ENCODE assay signal across 8 cellular contexts in the genomic region with DNA sequence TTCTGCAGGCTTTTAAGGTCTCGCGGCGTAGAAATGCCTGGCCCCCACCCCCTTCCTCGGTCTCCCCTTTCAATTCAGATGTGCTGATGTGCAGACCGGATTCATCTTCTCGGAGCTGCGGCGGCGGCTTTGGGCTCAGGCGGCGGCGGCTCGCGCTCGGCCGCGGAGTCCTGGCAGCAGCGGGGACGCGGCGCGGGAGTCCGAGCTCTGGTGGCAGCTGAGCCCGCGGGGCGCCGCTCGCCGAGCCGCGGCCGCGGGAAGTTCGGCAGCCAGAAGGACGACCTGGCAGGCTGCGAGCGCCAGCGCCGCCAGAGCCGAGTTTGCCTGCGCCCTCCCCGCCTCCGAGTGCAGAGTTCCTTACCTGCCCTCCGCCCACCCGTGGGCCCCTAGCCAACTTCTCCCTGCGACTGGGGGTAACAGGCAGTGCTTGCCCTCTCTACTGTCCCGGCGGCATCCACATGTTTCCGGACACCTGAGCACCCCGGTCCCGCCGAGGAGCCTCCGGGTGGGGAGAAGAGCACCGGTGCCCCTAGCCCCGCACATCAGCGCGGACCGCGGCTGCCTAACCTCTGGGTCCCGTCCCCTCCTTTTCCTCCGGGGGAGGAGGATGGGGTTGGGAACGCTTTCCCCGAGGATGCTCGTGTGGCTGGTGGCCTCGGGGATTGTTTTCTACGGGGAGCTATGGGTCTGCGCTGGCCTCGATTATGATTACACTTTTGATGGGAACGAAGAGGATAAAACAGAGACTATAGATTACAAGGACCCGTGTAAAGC. TPM values are rescaled to one million over a fixed set of nuclear protein-coding genes. Genes with fewer than 3 reads are reported as not detected.
DNase-seq lines count a peak whose midpoint lies in the region; ATAC-seq and TF ChIP-seq lines count a peak whose summit lies in the region.

No MANE protein-coding gene starts in this region.

- DNase-seq in Calu3: peak; percentile 23
- DNase-seq in body of pancreas: peak; percentile 37 to 60 (median 42)
- DNase-seq in iPS-NIHi11 (ENCODE audit: low spot score): peak; percentile 71
- no peak for DNase-seq in stimulated activated effector memory CD8-positive, alpha-beta T cell treated with anti-CD3 and anti-CD28 coated beads, Interleukin-12 subunit alpha, Interleukin-12 subunit beta, amount 100 ng/mL, for 72 hours (ENCODE audit: low spot score in 2 of 2)
- DNase-seq in HUDEP-2 (lab: John Stamatoyannopoulos, UW; ENCODE audit: unreplicated experiment in 76 of 76): no peak
- no peak for DNase-seq in mesenteric fat pad (ENCODE audit: low spot score)

- ATAC-seq in body of pancreas: peak; percentile 76
- peak; percentile 53 for ATAC-seq in stimulated activated effector memory CD8-positive, alpha-beta T cell treated with anti-CD3 and anti-CD28 coated beads, Interleukin-12 subunit alpha, Interleukin-12 subunit beta, amount 100 ng/mL, for 72 hours
- ATAC-seq in HG03108 (IDR thresholded peaks at IDR 0.05; ENCODE audit: unreplicated experiment): no peak

- H3K27me3 Mint-ChIP-seq in Calu3 (ENCODE audit: unreplicated experiment): no peaks in the 10 kb centered on the region

- CTCF ChIA-PET in Calu3 (lab: Charles Lee): no interaction called here

- H3K4me3 Mint-ChIP-seq in Calu3 (ENCODE audit: low read depth, unreplicated experiment): peak overlapping the region; percentile 69
- H3K4me3 Mint-ChIP-seq in stimulated activated effector memory CD8-positive, alpha-beta T cell treated with anti-CD3 and anti-CD28 coated beads, Interleukin-12 subunit alpha, Interleukin-12 subunit beta, amount 100 ng/mL, for 72 hours: no peak overlapping the region

- no TSS peak for BruUV-seq in Calu3 (replicated peaks; lab: Mats Ljungman, UMichigan)

- peaks cover 12% of the 10 kb centered on the region for H3K4me1 ChIP-seq in HUES48 (ENCODE audit: control insufficient read depth, insufficient read depth, low read length)
- peaks cover 19% of the 10 kb centered on the region for H3K4me1 ChIP-seq in body of pancreas

- H3K36me3 ChIP-seq in HUES48 (ENCODE audit: control insufficient read depth, insufficient read depth, low read length) (no peaks in the 10 kb centered on the region), body of pancreas (replicated peaks in 1 of 2; ENCODE audit: insufficient read depth in 1 of 2, low read depth in 2 of 2) (no peaks in the 10 kb centered on the region)

- WGBS in body of pancreas, 2 donors: 0% methylated on average over 16 to 54 of the region's 70 CpGs

- H3K4me3 ChIP-seq in HUES48 (ENCODE audit: low read depth, low read length): peak overlapping the region; percentile 75
- H3K4me3 ChIP-seq in body of pancreas: peak overlapping the region; percentile 13 to 45

- peaks cover 12% of the 10 kb centered on the region for H3K36me3 Mint-ChIP-seq in Calu3 (ENCODE audit: insufficient read depth, unreplicated experiment)
- H3K36me3 Mint-ChIP-seq in stimulated activated effector memory CD8-positive, alpha-beta T cell treated with anti-CD3 and anti-CD28 coated beads, Interleukin-12 subunit alpha, Interleukin-12 subunit beta, amount 100 ng/mL, for 72 hours: no peaks in the 10 kb centered on the region

- H3K9me3 Mint-ChIP-seq in Calu3 (ENCODE audit: low read depth, unreplicated experiment): no peaks in the 10 kb centered on the region
- peaks cover 4% of the 10 kb centered on the region for H3K9me3 Mint-ChIP-seq in stimulated activated effector memory CD8-positive, alpha-beta T cell treated with anti-CD3 and anti-CD28 coated beads, Interleukin-12 subunit alpha, Interleukin-12 subunit beta, amount 100 ng/mL, for 72 hours

- H3K27ac ChIP-seq in HUES48 (ENCODE audit: low read depth, low read length) (no peak overlapping the region), body of pancreas (peak overlapping the region in 3 of 4 donors; percentile 45 to 69 (median 55))

- no peak overlapping the region for H3K27ac Mint-ChIP-seq in Calu3 (ENCODE audit: unreplicated experiment)
- no peak overlapping the region for H3K27ac Mint-ChIP-seq in stimulated activated effector memory CD8-positive, alpha-beta T cell treated with anti-CD3 and anti-CD28 coated beads, Interleukin-12 subunit alpha, Interleukin-12 subunit beta, amount 100 ng/mL, for 72 hours

- no peak for TF ChIP-seq POLR2A in body of pancreas (IDR thresholded peaks at IDR 0.05)

- no peaks in the 10 kb centered on the region for H3K9me3 ChIP-seq in HUES48 (ENCODE audit: control insufficient read depth, insufficient read depth, low read length)
- no peaks in the 10 kb centered on the region for H3K9me3 ChIP-seq in body of pancreas

- peaks cover 65% of the 10 kb centered on the region for H3K27me3 ChIP-seq in HUES48 (ENCODE audit: control insufficient read depth, insufficient read depth, low read length)
- no peaks in the 10 kb centered on the region for H3K27me3 ChIP-seq in body of pancreas

- intact Hi-C loops in Calu3 (cut with micrococcal nuclease; ENCODE audit: unreplicated experiment): no loop called here
- intact Hi-C loops in body of pancreas (cut with DNase I): no loop called here

- TF ChIP-seq CTCF in Calu3 (IDR thresholded peaks at IDR 0.05; ENCODE audit: unreplicated experiment) (no peak), body of pancreas (IDR thresholded peaks at IDR 0.05) (peak in 1 of 7 experiments; percentile 13)

- H3K4me1 Mint-ChIP-seq in Calu3 (ENCODE audit: low read depth, unreplicated experiment): no peaks in the 10 kb centered on the region
- H3K4me1 Mint-ChIP-seq in stimulated activated effector memory CD8-positive, alpha-beta T cell treated with anti-CD3 and anti-CD28 coated beads, Interleukin-12 subunit alpha, Interleukin-12 subunit beta, amount 100 ng/mL, for 72 hours: no peaks in the 10 kb centered on the region

- peak overlapping the region; percentile 47; the same call in 1 of the 2 replicates for H3K9ac ChIP-seq in HUES48 (ENCODE audit: low read depth, low read length)

RNA-seq across cellular contexts. Expression of a gene that starts 0.4 kb away (rescaled TPM):
- total RNA-seq in Calu3 (2022) (not detected in 2 replicates), body of pancreas (1 to 10 TPM; 3.4 to 3.6 TPM), mesenteric fat pad (7.2 TPM)

Comparison
In these comparisons a context has a peak if more than half of its experiments do, and no peak if none do; other contexts are left out.
1. DNase-seq: peak in Calu3 (single experiment), body of pancreas (4 of 4) and iPS-NIHi11 (single experiment); none in stimulated activated effector memory CD8-positive, alpha-beta T cell treated with anti-CD3 and anti-CD28 coated beads, Interleukin-12 subunit alpha, Interleukin-12 subunit beta, amount 100 ng/mL, for 72 hours (0 of 2), HUDEP-2 (0 of 76) and mesenteric fat pad (single experiment).